Comparison of ENCODE assay signal across 8 cellular contexts in genomic region chr3:194672876-194673275, GRCh38. TPM values are rescaled to one million over a fixed set of nuclear protein-coding genes. Genes with fewer than 3 reads are reported as not detected.
DNase-seq lines count a peak whose midpoint lies in the region; ATAC-seq, FAIRE-seq and TF ChIP-seq lines count a peak whose summit lies in the region.

No MANE protein-coding gene starts in this region.

- H3K4me3 ChIP-seq in A549 (peak overlapping the region; percentile 92), HUES6 (ENCODE audit: low read depth, low read length) (peak overlapping the region; percentile 90), ascending aorta (peak overlapping the region; percentile 80 to 96), left lung (peak overlapping the region; percentile 50 to 79), transverse colon (peak overlapping the region; percentile 39 to 87 (median 69))

- H3K4me1 ChIP-seq in A549 (peaks cover 13% of the 10 kb centered on the region; the same call in 2 of the 3 replicates), HUES6 (ENCODE audit: control insufficient read depth, insufficient read depth, low read length) (peaks cover 4% of the 10 kb centered on the region; the same call in 1 of the 2 replicates), ascending aorta (peaks cover 0 to 10% of the 10 kb centered on the region in 2 donors), left lung (peaks cover 8 to 28% of the 10 kb centered on the region in 2 donors), transverse colon (peaks cover 13 to 23% (median 14%) of the 10 kb centered on the region in 4 donors)

- TF ChIP-seq EP300 in A549 (IDR thresholded peaks at IDR 0.05): no peak
- TF ChIP-seq EP300 in transverse colon (IDR thresholded peaks at IDR 0.05; ENCODE audit: low read depth): no peak

- POLR2A ChIA-PET in A549 (lab: Yijun Ruan, JAX): interaction anchor here (0.8 to 2.4 kb wide), 7 partner anchors 10 to 870 kb away, joined by 3 to 28 read pairs (median 8); partner anchors contain the start of genes FAM43A, PPP1R2 and XXYLT1

- TF ChIP-seq POLR2A in A549 (IDR thresholded peaks at IDR 0.05; ENCODE audit: low read length): no peak
- no peak for TF ChIP-seq POLR2A in transverse colon (IDR thresholded peaks at IDR 0.05)

- no peak overlapping the region for H3K9ac ChIP-seq in HUES6 (ENCODE audit: low read length)

- H3K27me3 ChIP-seq in HUES6 (ENCODE audit: control insufficient read depth, insufficient read depth, low read length): peaks cover 14% of the 10 kb centered on the region
- no peaks in the 10 kb centered on the region for H3K27me3 ChIP-seq in ascending aorta
- no peaks in the 10 kb centered on the region for H3K27me3 ChIP-seq in left lung
- peaks cover 3% of the 10 kb centered on the region for H3K27me3 ChIP-seq in transverse colon

- H3K27ac ChIP-seq in A549 (peak overlapping the region; percentile 86 to 90), HUES6 (ENCODE audit: low read depth, low read length) (no peak overlapping the region), ascending aorta (peak overlapping the region; percentile 83 to 89), left lung (peak overlapping the region; percentile 89 to 93), transverse colon (peak overlapping the region; percentile 84 to 92 (median 90))

- no peak for DNase-seq in A549 (ENCODE audit: low read depth in 1 of 2, low spot score in 1 of 2)
- no peak for DNase-seq in ascending aorta (ENCODE audit: low spot score in 2 of 2)
- no peak for DNase-seq in left lung
- no peak for DNase-seq in transverse colon
- DNase-seq in HuH-7 (ENCODE audit: low spot score): no peak
- no peak for DNase-seq in posterior cingulate gyrus
- DNase-seq in cerebellar nuclear complex (lab: John Stamatoyannopoulos, UW): no peak

- H3K9me3 ChIP-seq in A549: no peaks in the 10 kb centered on the region
- H3K9me3 ChIP-seq in HUES6 (ENCODE audit: control insufficient read depth, insufficient read depth, low read depth, low read length): no peaks in the 10 kb centered on the region
- H3K9me3 ChIP-seq in ascending aorta: no peaks in the 10 kb centered on the region
- no peaks in the 10 kb centered on the region for H3K9me3 ChIP-seq in left lung
- H3K9me3 ChIP-seq in transverse colon: no peaks in the 10 kb centered on the region

- intact Hi-C loops in ascending aorta (cut with DNase I): loop anchor here (2.0 to 5.0 kb wide), 4 partner anchors 14 to 869 kb away; partner anchors contain the start of genes ACAP2, PPP1R2 and XXYLT1
- intact Hi-C loops in left lung (cut with DNase I): no loop called here
- intact Hi-C loops in transverse colon (cut with DNase I; ENCODE audit: low total_unique reads): no loop called here
- intact Hi-C loops in posterior cingulate gyrus (cut with DNase I): loop anchor here (5.0 kb wide), 1 partner anchor 849 kb away; no protein-coding TSS in a partner anchor

- H3K4me2 ChIP-seq in A549: peak overlapping the region; percentile 87

- 20% methylated on average over 5 of the region's 5 CpGs for WGBS in A549 (ENCODE audit: missing lambda C conversion rate)
- 0 to 28% methylated on average over 2 to 5 of the region's 5 CpGs for WGBS in transverse colon (ENCODE audit: low coverage in 1 of 2), 2 donors

- H3K36me3 ChIP-seq in HUES6 (ENCODE audit: control insufficient read depth, insufficient read depth, low read length) (peaks cover 21% of the 10 kb centered on the region), ascending aorta (peaks cover 0 to 18% of the 10 kb centered on the region in 2 donors), left lung (peaks cover 0 to 15% of the 10 kb centered on the region in 2 donors), transverse colon (no peaks in the 10 kb centered on the region)

- no peak for ATAC-seq in A549
- ATAC-seq in left lung: peak; percentile 1

- no peak for TF ChIP-seq CTCF in A549 (IDR thresholded peaks at IDR 0.05)
- no peak for TF ChIP-seq CTCF in ascending aorta (IDR thresholded peaks at IDR 0.05)
- no peak for TF ChIP-seq CTCF in left lung (IDR thresholded peaks at IDR 0.05)
- no peak for TF ChIP-seq CTCF in transverse colon (IDR thresholded peaks at IDR 0.05)

- no peak for FAIRE-seq in A549 (lab: Jason Lieb, UNC)

- TF ChIP-seq RAD21 in A549 (conservative IDR thresholded peaks at IDR 0.05 in 1 of 2, IDR thresholded peaks at IDR 0.05 in 1 of 2): no peak

- in situ Hi-C loops in transverse colon (cut with MboI; ENCODE audit: low pct_ligation_motif_present in 1 of 4, low pct_unique_long_range_greater_than_20kb in 1 of 4, low sequenced_read_pairs in 3 of 4): loop anchor here in 3 of 4 donors (10.0 to 25.0 kb wide), 4 partner anchors 442 to 864 kb away; partner anchors contain the start of gene PPP1R2 (in 1 of the 3)

- CTCF ChIA-PET in A549 (lab: Yijun Ruan, JAX): interaction anchor here (0.6 to 5.0 kb wide), 13 partner anchors 10 to 763 kb away, joined by 3 to 63 read pairs (median 7); partner anchors contain the start of gene FAM43A

TF ChIP-seq in A549, 52 proteins besides CTCF, POLR2A, EP300 and RAD21:
- TF ChIP-seq HOXA7 (CRISPR knock-in tag; IDR thresholded peaks at IDR 0.05) (no peak), MAFK (IDR thresholded peaks at IDR 0.05; ENCODE audit: partially characterized antibody) (no peak), ZNF302 (CRISPR knock-in tag; IDR thresholded peaks at IDR 0.05) (no peak), ELK1 (IDR thresholded peaks at IDR 0.05; ENCODE audit: low read depth, low read length) (no peak), BHLHE40 (IDR thresholded peaks at IDR 0.05; ENCODE audit: low read depth, low read length) (no peak), KDM5A (IDR thresholded peaks at IDR 0.05) (no peak), EHF (CRISPR knock-in tag; IDR thresholded peaks at IDR 0.05) (no peak)

RNA-seq across cellular contexts. Expression of gene LSG1, which starts 0.9 kb away (rescaled TPM):
- polyA plus RNA-seq in A549 (2011; rRNA removed) (70.3 and 77.1 TPM in 2 replicates), A549 (2017; fragmentation: RNase III; extraction: RNeasy Plus Mini Kit Qiagen cat#74134 plus additional on column Dnase treatment) (37.4 to 40.7 TPM (median 39.9 TPM) in 3 replicates)
- polyA plus RNA-seq in A549 (2012; cell fraction: cytosol; rRNA removed): 23.1 and 25.0 TPM in 2 replicates
- polyA plus RNA-seq in A549 (2012; cell fraction: nucleus; rRNA removed): 40.0 and 57.2 TPM in 2 replicates
- 61.0 and 71.2 TPM in 2 replicates for polyA minus RNA-seq in A549 (2011; rRNA and poly(A)+ RNA removed)
- total RNA-seq in ascending aorta (9.4 TPM), left lung (10 to 100 TPM; 18.2 to 27.8 TPM), transverse colon (10 to 100 TPM; 18.7 to 69.9 (median 52.8) TPM)

RNA-seq across cellular contexts. Expression of gene FAM43A, which starts 12.8 kb away (rescaled TPM):
- polyA plus RNA-seq in A549 (2011; rRNA removed) (0.86 and 0.89 TPM in 2 replicates), A549 (2017; fragmentation: RNase III; extraction: RNeasy Plus Mini Kit Qiagen cat#74134 plus additional on column Dnase treatment) (1.6 to 2.6 TPM (median 2.3 TPM) in 3 replicates)
- 1.6 and 2.9 TPM in 2 replicates for polyA plus RNA-seq in A549 (2012; cell fraction: cytosol; rRNA removed)
- 3.1 and 5.0 TPM in 2 replicates for polyA plus RNA-seq in A549 (2012; cell fraction: nucleus; rRNA removed)
- polyA minus RNA-seq in A549 (2011; rRNA and poly(A)+ RNA removed): 0.41 and 0.44 TPM in 2 replicates
- total RNA-seq in ascending aorta (53.9 TPM), left lung (1 to 10 TPM; 6.4 to 8.8 TPM), transverse colon (100 to 1,000 TPM in 2 of 4 donors, 10 to 100 TPM in 2; 31.2 to 111 (median 95.9) TPM)

RNA-seq across cellular contexts. Expression of gene TMEM44, which starts 39.7 kb away (rescaled TPM):
- polyA plus RNA-seq in A549 (2011; rRNA removed) (16.0 and 20.9 TPM in 2 replicates), A549 (2017; fragmentation: RNase III; extraction: RNeasy Plus Mini Kit Qiagen cat#74134 plus additional on column Dnase treatment) (13.9 to 17.0 TPM (median 16.6 TPM) in 3 replicates)
- 16.1 and 18.0 TPM in 2 replicates for polyA plus RNA-seq in A549 (2012; cell fraction: cytosol; rRNA removed)
- 57.4 and 74.7 TPM in 2 replicates for polyA plus RNA-seq in A549 (2012; cell fraction: nucleus; rRNA removed)
- 19.1 and 22.5 TPM in 2 replicates for polyA minus RNA-seq in A549 (2011; rRNA and poly(A)+ RNA removed)
- total RNA-seq in ascending aorta (2.6 TPM), left lung (10 to 100 TPM; 13.4 to 20.6 TPM), transverse colon (100 to 1,000 TPM in 1 of 4 donors, 10 to 100 TPM in 3; 52.0 to 101 (median 58.8) TPM)

Comparison
In these comparisons a context has a peak if more than half of its experiments do, and no peak if none do; other contexts are left out.
1. intact Hi-C loops: an anchor here in ascending aorta (2.0 to 5.0 kb wide) and posterior cingulate gyrus (5.0 kb wide); none called in left lung and transverse colon.